ENCODE assay signal across 17 cellular contexts in the genomic region with DNA sequence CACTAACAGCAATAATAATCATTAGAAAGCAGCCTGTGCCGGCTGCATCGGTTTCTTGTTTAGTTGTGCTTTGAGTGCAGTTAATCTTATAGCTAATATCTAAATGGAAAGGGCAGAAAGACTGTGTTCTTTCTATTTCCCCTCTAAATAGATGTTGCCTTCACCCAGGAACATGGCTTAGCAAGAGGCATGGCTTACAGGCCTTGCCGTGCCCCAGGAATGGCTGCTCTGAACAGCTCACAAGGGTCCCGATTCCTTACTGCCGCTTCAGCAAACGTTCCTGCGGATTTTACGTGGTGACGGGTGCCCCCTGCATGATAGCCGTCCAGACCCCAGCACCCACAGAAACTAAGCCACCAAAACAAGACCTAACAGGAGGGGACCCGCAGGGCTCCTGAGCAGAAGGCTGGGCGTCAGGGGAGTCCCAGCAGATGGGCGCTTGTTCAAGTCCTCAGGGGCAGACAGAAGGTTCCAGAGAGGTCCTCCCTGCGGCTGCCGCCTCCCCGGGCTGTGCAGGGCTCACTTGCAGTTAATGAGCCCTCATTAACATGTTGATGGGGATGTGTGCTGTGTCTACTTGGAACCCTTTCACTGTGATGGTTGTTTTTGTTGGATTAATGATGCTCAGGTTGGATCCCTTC. TPM values are rescaled to one million over a fixed set of nuclear protein-coding genes. Genes with fewer than 3 reads are reported as not detected.
DNase-seq lines count a peak whose midpoint lies in the region; ATAC-seq and TF ChIP-seq lines count a peak whose summit lies in the region.
"Had no signal": no experiment of that assay in that cellular context is flagged by ENCODE, and none has a peak within 500 bp of the region (broad histone marks: within the 10 kb centered on the region; RNA-seq: fewer than 3 reads in every experiment).

No MANE protein-coding gene starts in this region.

- no peak overlapping the region for H3K9ac ChIP-seq in neuronal stem cell (ENCODE audit: low read depth, low read length, poor library complexity)

- H3K4me2 ChIP-seq in neuronal stem cell (ENCODE audit: insufficient read depth, low read length, poor library complexity, severe bottlenecking) = no peak overlapping the region

- DNase-seq in DMS 273 (lab: John Stamatoyannopoulos, UW; ENCODE audit: unreplicated experiment) = peak; percentile 77
- peak; percentile 50 for DNase-seq in H7
- no peak for DNase-seq in neuronal stem cell (ENCODE audit: low spot score)
- DNase-seq in activated CD4-positive, alpha-beta memory T cell treated with anti-CD3 and anti-CD28 coated beads, Interleukin-2, amount 10 ng/mL, durations not matched to agents 7 days and 5 days = no peak
- DNase-seq: ACHN; C1 segment of cervical spinal cord; CD4-positive, alpha-beta T cell; COR-L47; GOT3 had no signal

- H2BK120ac ChIP-seq in neuronal stem cell (ENCODE audit: low read depth, low read length) = no peak overlapping the region

- no peaks in the 10 kb centered on the region for H3K36me3 Mint-ChIP-seq in brain
- peaks cover 2% of the 10 kb centered on the region for H3K36me3 Mint-ChIP-seq in activated CD4-positive, alpha-beta memory T cell treated with anti-CD3 and anti-CD28 coated beads, Interleukin-2, amount 10 ng/mL, durations not matched to agents 7 days and 5 days (ENCODE audit: low read depth)

- H3K9me3 ChIP-seq in neuronal stem cell (replicated peaks in 1 of 2; ENCODE audit: control insufficient read depth in 2 of 2, insufficient read depth in 1 of 2, low read depth in 1 of 2, low read length in 2 of 2) = peaks cover 6 to 14% of the 10 kb centered on the region in 2 donors
- H3K9me3 ChIP-seq: HAP-1 had no signal

- no peak overlapping the region for H3K18ac ChIP-seq in neuronal stem cell (ENCODE audit: low read length)

- H3K36me3 ChIP-seq in H7 (replicated peaks; ENCODE audit: control insufficient read depth, insufficient read depth, low read length) (no peaks in the 10 kb centered on the region), neuronal stem cell (replicated peaks in 1 of 2; ENCODE audit: control insufficient read depth in 2 of 2, insufficient read depth in 2 of 2, low read length in 2 of 2) (no peaks in the 10 kb centered on the region)
- H3K36me3 ChIP-seq: HAP-1 had no signal

- H3K27ac Mint-ChIP-seq in brain = peak overlapping the region; percentile 11 to 96 (median 68)
- no peak overlapping the region for H3K27ac Mint-ChIP-seq in activated CD4-positive, alpha-beta memory T cell treated with anti-CD3 and anti-CD28 coated beads, Interleukin-2, amount 10 ng/mL, durations not matched to agents 7 days and 5 days
- H3K27ac Mint-ChIP-seq: B cell; CD4-positive, alpha-beta T cell had no signal

- peaks cover 25% of the 10 kb centered on the region for H3K27me3 Mint-ChIP-seq in brain
- H3K27me3 Mint-ChIP-seq in activated CD4-positive, alpha-beta memory T cell treated with anti-CD3 and anti-CD28 coated beads, Interleukin-2, amount 10 ng/mL, durations not matched to agents 7 days and 5 days = peaks cover 2% of the 10 kb centered on the region

- no peaks in the 10 kb centered on the region for H3K27me3 ChIP-seq in H7 (ENCODE audit: control insufficient read depth, insufficient read depth, low read length)
- peaks cover 0 to 26% (median 0%) of the 10 kb centered on the region in 3 experiments for H3K27me3 ChIP-seq in neuronal stem cell (ENCODE audit: control insufficient read depth in 3 of 3, insufficient read depth in 3 of 3, low read depth in 1 of 3, low read length in 3 of 3)

- H3K79me1 ChIP-seq in neuronal stem cell (ENCODE audit: low read depth, low read length) = no peaks in the 10 kb centered on the region

- no peak overlapping the region for H2BK15ac ChIP-seq in neuronal stem cell (ENCODE audit: low read length)

- H3K14ac ChIP-seq in neuronal stem cell (ENCODE audit: low read length) = peak overlapping the region; percentile 15

- H2AK5ac ChIP-seq in neuronal stem cell (ENCODE audit: low read depth, low read length) = no peak overlapping the region

- no CpG with 5 or more reads among the region's 16 CpGs for WGBS in neuronal stem cell (ENCODE audit: extremely low coverage in 2 of 2, insufficient read length in 2 of 2, insufficient replicate concordance in 1 of 2), 2 donors

- ATAC-seq in GM21529 (IDR thresholded peaks at IDR 0.05; ENCODE audit: unreplicated experiment) (no peak), HG03378 (IDR thresholded peaks at IDR 0.05; ENCODE audit: unreplicated experiment) (no peak)
- ATAC-seq: HepG2 had no signal

- peaks cover 7 to 25% (median 16%) of the 10 kb centered on the region in 5 experiments for H3K9me3 Mint-ChIP-seq in brain
- peaks cover 7% of the 10 kb centered on the region for H3K9me3 Mint-ChIP-seq in activated CD4-positive, alpha-beta memory T cell treated with anti-CD3 and anti-CD28 coated beads, Interleukin-2, amount 10 ng/mL, durations not matched to agents 7 days and 5 days

- H3K4me1 Mint-ChIP-seq in brain = peaks cover 24% of the 10 kb centered on the region
- no peaks in the 10 kb centered on the region for H3K4me1 Mint-ChIP-seq in activated CD4-positive, alpha-beta memory T cell treated with anti-CD3 and anti-CD28 coated beads, Interleukin-2, amount 10 ng/mL, durations not matched to agents 7 days and 5 days
- H3K4me1 Mint-ChIP-seq: B cell had no signal

- H2BK12ac ChIP-seq in neuronal stem cell (ENCODE audit: low read length) = no peak overlapping the region

- H3K4me1 ChIP-seq in neuronal stem cell (ENCODE audit: control insufficient read depth in 2 of 2, insufficient read depth in 1 of 2, low read depth in 1 of 2, low read length in 2 of 2) = no peaks in the 10 kb centered on the region
- H3K4me1 ChIP-seq: HAP-1 had no signal

- POLR2A ChIA-PET in activated CD4-positive, alpha-beta memory T cell treated with anti-CD3 and anti-CD28 coated beads, Interleukin-2, amount 10 ng/mL, durations not matched to agents 7 days and 5 days (lab: Charles Lee) = no interaction called here

- peak overlapping the region in 1 of 5 experiments; percentile 48 for H3K4me3 Mint-ChIP-seq in brain
- no peak overlapping the region for H3K4me3 Mint-ChIP-seq in activated CD4-positive, alpha-beta memory T cell treated with anti-CD3 and anti-CD28 coated beads, Interleukin-2, amount 10 ng/mL, durations not matched to agents 7 days and 5 days
- H3K4me3 Mint-ChIP-seq: B cell; CD4-positive, alpha-beta T cell had no signal

- no peak overlapping the region for H3K27ac ChIP-seq in neuronal stem cell (replicated peaks; ENCODE audit: low read length)

- H3K23ac ChIP-seq in neuronal stem cell (ENCODE audit: low read depth, low read length, poor library complexity) = peak overlapping the region; percentile 6

- H4K91ac ChIP-seq in neuronal stem cell (ENCODE audit: low read depth, low read length, poor library complexity) = no peak overlapping the region

- H3K4ac ChIP-seq in neuronal stem cell (ENCODE audit: low read length) = no peak overlapping the region

- H3K4me3 ChIP-seq in H7 (ENCODE audit: insufficient read depth, low read depth, low read length) (no peak overlapping the region), neuronal stem cell (ENCODE audit: low read length in 2 of 2) (no peak overlapping the region)
- H3K4me3 ChIP-seq: HAP-1 had no signal

- H4K8ac ChIP-seq in neuronal stem cell (ENCODE audit: low read depth, low read length) = no peak overlapping the region

- no peak overlapping the region for H2AFZ ChIP-seq in neuronal stem cell (ENCODE audit: low read length)

- TF ChIP-seq CTCF in brain (conservative IDR thresholded peaks at IDR 0.05) = no peak

- CTCF ChIA-PET in activated CD4-positive, alpha-beta memory T cell treated with anti-CD3 and anti-CD28 coated beads, Interleukin-2, amount 10 ng/mL, durations not matched to agents 7 days and 5 days (lab: Charles Lee) = no interaction called here

- no peak overlapping the region for H2BK5ac ChIP-seq in neuronal stem cell (ENCODE audit: low read length)

RNA-seq across cellular contexts. Expression of a gene that starts 52.5 kb away (rescaled TPM):
- total RNA-seq in H7 (2014; rRNA removed; shearing (Covaris generic)) = not detected in 2 replicates
- polyA plus RNA-seq in brain (ENCODE audit: insufficient read depth, low read depth, low replicate concordance) = not detected
- polyA plus RNA-seq in neuronal stem cell (2013, experiment 1 of 2) = not detected
- polyA plus RNA-seq in neuronal stem cell (2013, experiment 2 of 2) = not detected
- total RNA-seq in activated CD4-positive, alpha-beta memory T cell treated with anti-CD3 and anti-CD28 coated beads, Interleukin-2, amount 10 ng/mL, durations not matched to agents 7 days and 5 days = under 1 TPM in 1 of 2 experiments, not detected in 1; 0.10 TPM
- total RNA-seq: A172; CD4-positive, alpha-beta T cell; Daoy had no signal

Comparison
In these comparisons a context has a peak if more than half of its experiments do, and no peak if none do; other contexts are left out.
1. DNase-seq: peak in DMS 273 (single experiment) and H7 (single experiment); none in neuronal stem cell (single experiment) and activated CD4-positive, alpha-beta memory T cell treated with anti-CD3 and anti-CD28 coated beads, Interleukin-2, amount 10 ng/mL, durations not matched to agents 7 days and 5 days (single experiment).